8 cellular contexts compared by ENCODE assay signal in the genomic region with DNA sequence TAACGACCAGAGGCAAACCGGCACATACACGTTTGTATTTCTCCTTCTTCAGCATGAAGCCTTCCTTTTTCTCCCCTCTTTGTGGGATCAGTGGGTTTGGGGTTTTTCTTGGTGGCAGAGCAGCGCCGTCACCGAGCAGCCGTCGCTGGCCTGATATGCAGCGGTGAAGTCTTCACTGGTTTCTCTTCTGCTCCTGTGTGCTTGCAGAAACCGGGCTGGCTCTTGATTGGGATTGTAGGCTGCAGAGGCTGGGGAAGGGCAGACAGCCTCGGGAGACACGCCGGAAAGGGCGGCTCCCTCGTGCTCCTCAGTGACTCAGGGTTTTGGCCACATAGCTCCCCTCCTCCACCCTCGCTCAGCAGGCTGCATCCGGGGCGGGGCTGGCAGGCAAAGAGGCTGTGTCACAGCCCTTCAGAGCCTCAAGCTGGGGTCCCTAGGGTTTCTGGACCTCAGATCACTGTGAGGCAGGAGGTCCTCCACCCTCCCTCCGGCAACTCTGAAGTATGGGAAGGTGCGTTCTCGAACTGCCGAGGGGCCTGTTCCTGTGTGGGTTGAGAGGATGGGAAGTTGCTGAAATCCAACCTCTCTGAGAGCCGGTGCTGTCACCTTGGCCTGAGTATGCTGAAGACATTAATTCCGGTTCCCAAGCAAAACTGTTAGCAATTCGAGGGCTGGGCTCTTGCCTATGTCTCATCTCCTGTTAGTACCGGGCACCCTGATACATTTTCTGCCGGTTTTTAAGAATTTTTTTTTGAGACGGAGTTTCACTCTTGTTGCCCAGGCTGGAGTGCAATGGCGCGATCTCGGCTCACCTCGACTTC. TPM values are rescaled to one million over a fixed set of nuclear protein-coding genes. Genes with fewer than 3 reads are reported as not detected.
A peak's percentile ranks its signal among the peaks of the same experiment; 100 is the strongest.
DNase-seq lines count a peak whose midpoint lies in the region; ATAC-seq, FAIRE-seq and TF ChIP-seq lines count a peak whose summit lies in the region.

No MANE protein-coding gene starts in this region.

- peaks cover 18% of the 10 kb centered on the region for H3K4me1 ChIP-seq in A549

- peak overlapping the region; percentile 97 for H3K27ac Mint-ChIP-seq in activated CD4-positive, alpha-beta T cell treated with anti-CD3 and anti-CD28 coated beads, Interleukin-2, amount 10 ng/mL, durations not matched to agents 24 days and 14 days

- peak; percentile 80 to 89 for DNase-seq in A549 (ENCODE audit: low read depth in 1 of 2, low spot score in 1 of 2)
- peak; percentile 92 for DNase-seq in NCI-H226
- DNase-seq in activated CD4-positive, alpha-beta T cell treated with anti-CD3 and anti-CD28 coated beads, Interleukin-2, amount 10 ng/mL, durations not matched to agents 24 days and 14 days = peak; percentile 96
- DNase-seq in dermis blood vessel endothelial cell = peak; percentile 69
- peak; percentile 72 for DNase-seq in medulla oblongata (ENCODE audit: extremely low spot score)
- DNase-seq in stimulated activated CD8-positive, alpha-beta memory T cell treated with anti-CD3 and anti-CD28 coated beads, Interleukin-12 subunit alpha, Interleukin-12 subunit beta, amount 100 ng/mL, for 4 hours (ENCODE audit: low read depth) = peak; percentile 81

- peaks cover 29% of the 10 kb centered on the region for H3K36me3 Mint-ChIP-seq in activated CD4-positive, alpha-beta T cell treated with anti-CD3 and anti-CD28 coated beads, Interleukin-2, amount 10 ng/mL, durations not matched to agents 24 days and 14 days (ENCODE audit: low read depth)

- TF ChIP-seq EP300 in A549 (IDR thresholded peaks at IDR 0.05) = no peak

- intact Hi-C loops in activated CD4-positive, alpha-beta T cell treated with anti-CD3 and anti-CD28 coated beads, Interleukin-2, amount 10 ng/mL, durations not matched to agents 24 days and 14 days (cut with micrococcal nuclease) = loop anchor here (1.0 kb wide), 2 partner anchors 25 to 29 kb away; a partner anchor contains a TSS

- 33% methylated on average over 26 of the region's 32 CpGs for WGBS in A549 (ENCODE audit: missing lambda C conversion rate)

- H3K9me3 ChIP-seq in A549 = no peaks in the 10 kb centered on the region

- peak overlapping the region; percentile 94 to 98 for H3K27ac ChIP-seq in A549

- no peak for TF ChIP-seq RAD21 in A549 (conservative IDR thresholded peaks at IDR 0.05 in 1 of 2, IDR thresholded peaks at IDR 0.05 in 1 of 2)

- H3K4me1 Mint-ChIP-seq in activated CD4-positive, alpha-beta T cell treated with anti-CD3 and anti-CD28 coated beads, Interleukin-2, amount 10 ng/mL, durations not matched to agents 24 days and 14 days = peaks cover 60% of the 10 kb centered on the region

- H3K4me3 Mint-ChIP-seq in activated CD4-positive, alpha-beta T cell treated with anti-CD3 and anti-CD28 coated beads, Interleukin-2, amount 10 ng/mL, durations not matched to agents 24 days and 14 days = peak overlapping the region; percentile 94

- H3K4me2 ChIP-seq in A549 = peak overlapping the region; percentile 76

- ATAC-seq in A549 (peak; percentile 96 to 98), GM18858 (IDR thresholded peaks at IDR 0.05; ENCODE audit: unreplicated experiment) (peak; percentile 56), HG03045 (IDR thresholded peaks at IDR 0.05; ENCODE audit: unreplicated experiment) (peak; percentile 83)

- TF ChIP-seq POLR2A in A549 (IDR thresholded peaks at IDR 0.05; ENCODE audit: low read length) = peak; percentile 31

- no peaks in the 10 kb centered on the region for H3K27me3 Mint-ChIP-seq in activated CD4-positive, alpha-beta T cell treated with anti-CD3 and anti-CD28 coated beads, Interleukin-2, amount 10 ng/mL, durations not matched to agents 24 days and 14 days

- H3K9me3 Mint-ChIP-seq in activated CD4-positive, alpha-beta T cell treated with anti-CD3 and anti-CD28 coated beads, Interleukin-2, amount 10 ng/mL, durations not matched to agents 24 days and 14 days = no peaks in the 10 kb centered on the region

- TF ChIP-seq CTCF in A549 (IDR thresholded peaks at IDR 0.05) = no peak

- no peak for FAIRE-seq in A549 (lab: Jason Lieb, UNC)

- POLR2A ChIA-PET in A549 (lab: Yijun Ruan, JAX) = interaction anchor here (0.8 to 1.5 kb wide), 7 partner anchors 19 to 40 kb away, joined by 3 to 6 read pairs (median 4); no protein-coding TSS in a partner anchor

- H3K4me3 ChIP-seq in A549 = peak overlapping the region; percentile 53

- CTCF ChIA-PET in A549 (lab: Yijun Ruan, JAX) = interaction anchor here (1.2 to 1.5 kb wide), 2 partner anchors 15 to 22 kb away, joined by 3 to 4 read pairs; no protein-coding TSS in a partner anchor

TF ChIP-seq in A549, 52 proteins besides CTCF, POLR2A, EP300 and RAD21 (continues in another document):
- no peak for TF ChIP-seq MAZ (IDR thresholded peaks at IDR 0.05; ENCODE audit: borderline replicate concordance, low read depth, low read length)
- TF ChIP-seq FOSL2 (IDR thresholded peaks at IDR 0.05) = no peak
- peak; percentile 82 for TF ChIP-seq FOSL2 (CRISPR knock-in tag; IDR thresholded peaks at IDR 0.05)
- peak; percentile 87 for TF ChIP-seq MAFK (IDR thresholded peaks at IDR 0.05; ENCODE audit: partially characterized antibody)
- TF ChIP-seq FOXS1 (CRISPR knock-in tag; IDR thresholded peaks at IDR 0.05) = no peak
- no peak for TF ChIP-seq HOXA7 (CRISPR knock-in tag; IDR thresholded peaks at IDR 0.05)
- no peak for TF ChIP-seq RNF2 (IDR thresholded peaks at IDR 0.05; ENCODE audit: borderline replicate concordance, low read depth)
- TF ChIP-seq CBX2 (IDR thresholded peaks at IDR 0.05; ENCODE audit: borderline replicate concordance, low read depth) = no peak
- TF ChIP-seq, protein P1, sequence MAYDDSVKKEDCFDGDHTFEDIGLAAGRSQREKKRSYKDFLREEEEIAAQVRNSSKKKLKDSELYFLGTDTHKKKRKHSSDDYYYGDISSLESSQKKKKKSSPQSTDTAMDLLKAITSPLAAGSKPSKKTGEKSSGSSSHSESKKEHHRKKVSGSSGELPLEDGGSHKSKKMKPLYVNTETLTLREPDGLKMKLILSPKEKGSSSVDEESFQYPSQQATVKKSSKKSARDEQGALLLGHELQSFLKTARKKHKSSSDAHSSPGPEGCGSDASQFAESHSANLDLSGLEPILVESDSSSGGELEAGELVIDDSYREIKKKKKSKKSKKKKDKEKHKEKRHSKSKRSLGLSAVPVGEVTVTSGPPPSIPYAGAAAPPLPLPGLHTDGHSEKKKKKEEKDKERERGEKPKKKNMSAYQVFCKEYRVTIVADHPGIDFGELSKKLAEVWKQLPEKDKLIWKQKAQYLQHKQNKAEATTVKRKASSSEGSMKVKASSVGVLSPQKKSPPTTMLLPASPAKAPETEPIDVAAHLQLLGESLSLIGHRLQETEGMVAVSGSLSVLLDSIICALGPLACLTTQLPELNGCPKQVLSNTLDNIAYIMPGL (CRISPR knock-in tag; IDR thresholded peaks at IDR 0.05; ENCODE audit: borderline replicate concordance) = no peak
- TF ChIP-seq TFCP2L1 (CRISPR knock-in tag; IDR thresholded peaks at IDR 0.05) = no peak
- TF ChIP-seq HDAC2 (IDR thresholded peaks at IDR 0.05) = no peak
- TF ChIP-seq POLR2AphosphoS2 (conservative IDR thresholded peaks at IDR 0.05; ENCODE audit: low read length) = no peak
- TF ChIP-seq, protein P2, sequence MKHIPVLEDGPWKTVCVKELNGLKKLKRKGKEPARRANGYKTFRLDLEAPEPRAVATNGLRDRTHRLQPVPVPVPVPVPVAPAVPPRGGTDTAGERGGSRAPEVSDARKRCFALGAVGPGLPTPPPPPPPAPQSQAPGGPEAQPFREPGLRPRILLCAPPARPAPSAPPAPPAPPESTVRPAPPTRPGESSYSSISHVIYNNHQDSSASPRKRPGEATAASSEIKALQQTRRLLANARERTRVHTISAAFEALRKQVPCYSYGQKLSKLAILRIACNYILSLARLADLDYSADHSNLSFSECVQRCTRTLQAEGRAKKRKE (CRISPR knock-in tag; IDR thresholded peaks at IDR 0.05; ENCODE audit: low read depth) = no peak
- TF ChIP-seq, protein P3, sequence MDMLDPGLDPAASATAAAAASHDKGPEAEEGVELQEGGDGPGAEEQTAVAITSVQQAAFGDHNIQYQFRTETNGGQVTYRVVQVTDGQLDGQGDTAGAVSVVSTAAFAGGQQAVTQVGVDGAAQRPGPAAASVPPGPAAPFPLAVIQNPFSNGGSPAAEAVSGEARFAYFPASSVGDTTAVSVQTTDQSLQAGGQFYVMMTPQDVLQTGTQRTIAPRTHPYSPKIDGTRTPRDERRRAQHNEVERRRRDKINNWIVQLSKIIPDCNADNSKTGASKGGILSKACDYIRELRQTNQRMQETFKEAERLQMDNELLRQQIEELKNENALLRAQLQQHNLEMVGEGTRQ (IDR thresholded peaks at IDR 0.05) = no peak
- no peak for TF ChIP-seq EHF (CRISPR knock-in tag; IDR thresholded peaks at IDR 0.05)
- no peak for TF ChIP-seq NR3C1 (IDR thresholded peaks at IDR 0.05)

RNA-seq across cellular contexts. Expression of a gene that starts 24.2 kb away (rescaled TPM):
- 77.0 and 86.5 TPM in 2 replicates for polyA plus RNA-seq in A549 (2011; rRNA removed)
- 78.6 and 80.2 TPM in 2 replicates for polyA plus RNA-seq in A549 (2012; cell fraction: cytosol; rRNA removed)
- polyA plus RNA-seq in A549 (2012; cell fraction: nucleus; rRNA removed) = 37.9 and 48.4 TPM in 2 replicates
- 61.3 to 70.6 TPM (median 67.2 TPM) in 3 replicates for polyA plus RNA-seq in A549 (2017; fragmentation: RNase III; extraction: RNeasy Plus Mini Kit Qiagen cat#74134 plus additional on column Dnase treatment)
- 47.2 and 54.9 TPM in 2 replicates for polyA minus RNA-seq in A549 (2011; rRNA and poly(A)+ RNA removed)
- total RNA-seq in activated CD4-positive, alpha-beta T cell treated with anti-CD3 and anti-CD28 coated beads, Interleukin-2, amount 10 ng/mL, durations not matched to agents 24 days and 14 days = 29.1 and 34.0 TPM in 2 replicates
- 22.5 and 24.1 TPM in 2 replicates for total RNA-seq in dermis blood vessel endothelial cell

RNA-seq across cellular contexts. Expression of a gene that starts 44.4 kb away (rescaled TPM):
- 13.5 and 14.3 TPM in 2 replicates for polyA plus RNA-seq in A549 (2011; rRNA removed)
- 5.3 and 5.9 TPM in 2 replicates for polyA plus RNA-seq in A549 (2012; cell fraction: cytosol; rRNA removed)
- polyA plus RNA-seq in A549 (2012; cell fraction: nucleus; rRNA removed) = 5.5 and 8.5 TPM in 2 replicates
- polyA plus RNA-seq in A549 (2017; fragmentation: RNase III; extraction: RNeasy Plus Mini Kit Qiagen cat#74134 plus additional on column Dnase treatment) = 10.4 to 12.2 TPM (median 10.6 TPM) in 3 replicates
- 11.1 and 12.0 TPM in 2 replicates for polyA minus RNA-seq in A549 (2011; rRNA and poly(A)+ RNA removed)
- total RNA-seq in activated CD4-positive, alpha-beta T cell treated with anti-CD3 and anti-CD28 coated beads, Interleukin-2, amount 10 ng/mL, durations not matched to agents 24 days and 14 days = 17.0 and 17.9 TPM in 2 replicates
- total RNA-seq in dermis blood vessel endothelial cell = 30.5 and 35.4 TPM in 2 replicates

RNA-seq across cellular contexts. Expression of a gene that starts 52.5 kb away (rescaled TPM):
- 107 and 126 TPM in 2 replicates for polyA plus RNA-seq in A549 (2011; rRNA removed)
- 84.1 and 91.4 TPM in 2 replicates for polyA plus RNA-seq in A549 (2012; cell fraction: cytosol; rRNA removed)
- polyA plus RNA-seq in A549 (2012; cell fraction: nucleus; rRNA removed) = 86.4 and 139 TPM in 2 replicates
- 98.5 to 107 TPM (median 104 TPM) in 3 replicates for polyA plus RNA-seq in A549 (2017; fragmentation: RNase III; extraction: RNeasy Plus Mini Kit Qiagen cat#74134 plus additional on column Dnase treatment)
- polyA minus RNA-seq in A549 (2011; rRNA and poly(A)+ RNA removed) = 65.5 and 65.6 TPM in 2 replicates
- total RNA-seq in activated CD4-positive, alpha-beta T cell treated with anti-CD3 and anti-CD28 coated beads, Interleukin-2, amount 10 ng/mL, durations not matched to agents 24 days and 14 days = 33.1 and 36.2 TPM in 2 replicates
- 127 and 135 TPM in 2 replicates for total RNA-seq in dermis blood vessel endothelial cell

Comparison
In these comparisons a context has a peak if more than half of its experiments do, and no peak if none do; other contexts are left out.
1. Peak in every context shown above with its lines: DNase-seq, ATAC-seq, H3K4me3 ChIP-seq and H3K27ac ChIP-seq.